Comparison of ENCODE assay signal across 10 cellular contexts in the genomic region with DNA sequence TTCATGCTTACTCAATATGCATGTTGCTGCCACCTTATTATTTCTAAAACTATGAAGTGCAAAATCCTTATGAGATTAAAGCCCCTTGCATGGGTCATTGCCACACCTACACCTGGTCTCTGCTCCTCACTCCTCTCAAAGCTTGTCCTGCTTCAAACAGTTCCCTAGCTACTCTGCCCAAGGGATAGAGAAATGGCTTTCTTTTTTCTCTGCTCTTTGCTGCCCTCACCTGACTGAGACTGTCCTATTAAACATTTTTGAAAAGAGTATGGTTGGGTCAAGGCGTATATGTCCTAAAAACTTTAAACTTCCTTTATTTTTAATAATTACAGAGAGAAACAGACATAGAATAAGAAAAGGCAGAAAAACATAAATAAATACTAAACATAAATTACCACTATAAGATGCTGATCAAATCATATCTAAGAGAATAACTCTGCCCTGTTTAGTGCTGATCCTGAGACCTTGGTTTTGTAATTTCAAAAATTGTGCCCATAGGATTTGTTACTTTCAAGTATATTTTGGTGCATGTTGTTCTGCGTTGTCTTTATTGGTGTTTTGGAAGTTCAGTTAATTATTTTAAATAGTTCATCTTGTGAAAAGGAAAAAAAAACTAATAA.
DNase-seq lines count a peak whose midpoint lies in the region; ATAC-seq, FAIRE-seq and TF ChIP-seq lines count a peak whose summit lies in the region.
"Had no signal": no experiment of that assay in that cellular context is flagged by ENCODE, and none has a peak within 500 bp of the region (broad histone marks: within the 10 kb centered on the region; RNA-seq: fewer than 3 reads in every experiment).

No MANE protein-coding gene starts in this region.

- 1% methylated on average over 2 of the region's 2 CpGs for WGBS in HepG2 (ENCODE audit: low lambda C conversion rate)

- H3K4me3 ChIP-seq in HepG2 (replicated peaks in 1 of 3; ENCODE audit: insufficient read depth in 1 of 3, low read depth in 2 of 3, low read length in 3 of 3): no peak overlapping the region

- TF ChIP-seq EP300 in HepG2 (IDR thresholded peaks at IDR 0.05; ENCODE audit: low read depth in 2 of 2, low read length in 2 of 2): no peak
- no peak for TF ChIP-seq EP300 in HepG2 (CRISPR knock-in tag; IDR thresholded peaks at IDR 0.05; ENCODE audit: borderline replicate concordance)

- CTCF ChIA-PET in HepG2 (lab: Yijun Ruan, JAX; ENCODE audit: low intra/inter-chr PET ratio, low total read pairs): interaction anchor here (1.9 kb wide), 1 partner anchor 436 kb away, joined by 5 read pairs; no protein-coding TSS in a partner anchor

- H3K4me2 ChIP-seq in HepG2 (ENCODE audit: low read depth, low read length): no peak overlapping the region

- no peaks in the 10 kb centered on the region for H3K27me3 ChIP-seq in HepG2 (ENCODE audit: control insufficient read depth in 1 of 2, insufficient read depth in 2 of 2, low read length in 2 of 2)

- no peak for TF ChIP-seq RAD21 in HepG2 (CRISPR knock-in tag; IDR thresholded peaks at IDR 0.05)

- intact Hi-C loops in HepG2 (cut with micrococcal nuclease; ENCODE audit: unreplicated experiment): loop anchor here (1.0 kb wide), 1 partner anchor 436 kb away; no protein-coding TSS in a partner anchor

- no peak overlapping the region for H3K9ac ChIP-seq in HepG2 (ENCODE audit: insufficient read depth, low read depth, low read length)

- DNase-seq in D721Med (ENCODE audit: insufficient read length, low spot score) (no peak), LHCN-M2 (ENCODE audit: low read depth) (peak; percentile 28), amniotic epithelial cell (ENCODE audit: low read depth) (peak; percentile 21), HepG2 (ENCODE audit: low spot score) (no peak), NCI-H2029 treated with DMSO at 0.1 percent for 48 hours (lab: John Stamatoyannopoulos, UW) (no peak), GDM1 (lab: John Stamatoyannopoulos, UW) (no peak)
- no peak for DNase-seq in effector CD4-positive, alpha-beta T cell
- DNase-seq in activated CD4-positive, alpha-beta T cell treated with anti-CD3 and anti-CD28 coated beads, Interleukin-2, amount 50 U/mL, for 4 hours: no peak
- DNase-seq: activated T-cell treated with anti-CD3 and anti-CD28 coated beads, Interleukin-2, amount 50 U/mL, for 1 hour; NCI-H1048 had no signal

- no peak overlapping the region for H3K27ac ChIP-seq in HepG2 (ENCODE audit: extremely low read length, insufficient read depth, low read length)

- peak; percentile 76 for ATAC-seq in HepG2

- TF ChIP-seq CTCF in D721Med (IDR thresholded peaks at IDR 0.05; ENCODE audit: insufficient read depth, missing control alignments): peak; percentile 58
- peak; percentile 51 for TF ChIP-seq CTCF in HepG2 (CRISPR knock-in tag; IDR thresholded peaks at IDR 0.05)

- no peak overlapping the region for H2AFZ ChIP-seq in HepG2 (ENCODE audit: low read length)

- no peaks in the 10 kb centered on the region for H4K20me1 ChIP-seq in HepG2 (ENCODE audit: insufficient read depth, low read length)

- H3K36me3 ChIP-seq in HepG2 (replicated peaks in 1 of 2; ENCODE audit: control insufficient read depth in 1 of 2, insufficient read depth in 2 of 2, low read length in 2 of 2): no peaks in the 10 kb centered on the region

- BruUV-seq in HepG2 (replicated peaks; lab: Mats Ljungman, UMichigan): no TSS peak

- no peaks in the 10 kb centered on the region for H3K9me3 ChIP-seq in HepG2 (ENCODE audit: low read length)

- POLR2A ChIA-PET in HepG2 (lab: Yijun Ruan, JAX): no interaction called here

- no peaks in the 10 kb centered on the region for H3K79me2 ChIP-seq in HepG2 (ENCODE audit: insufficient read depth, low read length)

- no peak for TF ChIP-seq POLR2A in HepG2 (IDR thresholded peaks at IDR 0.05; ENCODE audit: insufficient read depth in 1 of 2, low read depth in 2 of 2, low read length in 2 of 2)

- no peaks in the 10 kb centered on the region for H3K4me1 ChIP-seq in HepG2 (ENCODE audit: insufficient read depth, low read length)

- FAIRE-seq in D721Med (lab: Jason Lieb, UNC): peak; percentile 29
- no peak for FAIRE-seq in HepG2 (lab: Jason Lieb, UNC)

- in situ Hi-C loops in HepG2 (cut with HindIII; ENCODE audit: extremely low pct_ligation_motif_present, low pct_unique_long_range_greater_than_20kb): no loop called here

TF ChIP-seq in HepG2, 621 proteins besides CTCF, POLR2A, EP300 and RAD21:
- TF ChIP-seq REXO4 (CRISPR knock-in tag; IDR thresholded peaks at IDR 0.05; ENCODE audit: borderline replicate concordance) (no peak), HNRNPH1 (optimal IDR thresholded peaks at IDR 0.05; ENCODE audit: low read depth, low read length) (no peak), HOXD1 (CRISPR knock-in tag; IDR thresholded peaks at IDR 0.05) (no peak), IRX3 (CRISPR knock-in tag; IDR thresholded peaks at IDR 0.05; ENCODE audit: borderline replicate concordance, low read depth) (no peak), STAG1 (CRISPR knock-in tag; IDR thresholded peaks at IDR 0.05) (peak; percentile 55), ZNF761 (CRISPR knock-in tag; conservative IDR thresholded peaks at IDR 0.05) (no peak), SMAD1 (CRISPR knock-in tag; IDR thresholded peaks at IDR 0.05; ENCODE audit: borderline replicate concordance, low read depth) (no peak)
- TF ChIP-seq, protein P1, sequence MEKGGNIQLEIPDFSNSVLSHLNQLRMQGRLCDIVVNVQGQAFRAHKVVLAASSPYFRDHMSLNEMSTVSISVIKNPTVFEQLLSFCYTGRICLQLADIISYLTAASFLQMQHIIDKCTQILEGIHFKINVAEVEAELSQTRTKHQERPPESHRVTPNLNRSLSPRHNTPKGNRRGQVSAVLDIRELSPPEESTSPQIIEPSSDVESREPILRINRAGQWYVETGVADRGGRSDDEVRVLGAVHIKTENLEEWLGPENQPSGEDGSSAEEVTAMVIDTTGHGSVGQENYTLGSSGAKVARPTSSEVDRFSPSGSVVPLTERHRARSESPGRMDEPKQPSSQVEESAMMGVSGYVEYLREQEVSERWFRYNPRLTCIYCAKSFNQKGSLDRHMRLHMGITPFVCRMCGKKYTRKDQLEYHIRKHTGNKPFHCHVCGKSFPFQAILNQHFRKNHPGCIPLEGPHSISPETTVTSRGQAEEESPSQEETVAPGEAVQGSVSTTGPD (CRISPR knock-in tag; IDR thresholded peaks at IDR 0.05): no peak

Comparison
In these comparisons a context has a peak if more than half of its experiments do, and no peak if none do; other contexts are left out.
1. DNase-seq: peak in LHCN-M2 (single experiment) and amniotic epithelial cell (single experiment); none in D721Med (single experiment), HepG2 (single experiment), NCI-H2029 treated with DMSO at 0.1 percent for 48 hours (single experiment), GDM1 (single experiment), effector CD4-positive, alpha-beta T cell (single experiment) and activated CD4-positive, alpha-beta T cell treated with anti-CD3 and anti-CD28 coated beads, Interleukin-2, amount 50 U/mL, for 4 hours (0 of 2).